Comparison of ENCODE assay signal across 20 cellular contexts in the genomic region with DNA sequence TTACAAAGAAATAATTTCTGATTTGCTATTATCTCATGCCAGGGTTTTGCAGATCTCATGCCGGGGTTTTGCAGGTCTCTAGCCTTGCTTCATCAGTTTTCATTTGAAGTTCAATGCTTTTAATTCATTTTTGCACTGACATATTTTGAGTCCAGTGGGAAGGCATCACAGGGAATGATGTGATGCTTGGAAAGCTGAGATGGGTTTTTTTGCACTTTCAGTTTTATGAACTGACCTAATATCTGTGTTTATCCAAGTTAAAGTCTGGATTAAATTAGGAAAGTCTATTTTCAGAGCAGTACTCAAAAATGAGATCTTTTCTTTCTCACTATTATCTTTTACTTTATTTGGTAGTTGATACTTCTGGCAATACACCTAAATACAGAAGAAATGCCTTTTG. TPM values are rescaled to one million over a fixed set of nuclear protein-coding genes. Genes with fewer than 3 reads are reported as not detected.
"Had no signal": no experiment of that assay in that cellular context is flagged by ENCODE, and none has a peak within 500 bp of the region (broad histone marks: within the 10 kb centered on the region; RNA-seq: fewer than 3 reads in every experiment).

No MANE protein-coding gene starts in this region.

- H3K27me3 ChIP-seq: brain microvascular endothelial cell, foreskin keratinocyte, upper lobe of right lung had no signal

- H3K9me3 ChIP-seq: upper lobe of right lung had no signal

- H3K27ac ChIP-seq: brain microvascular endothelial cell, foreskin keratinocyte, upper lobe of right lung had no signal

- H3K4me1 ChIP-seq: foreskin keratinocyte, upper lobe of right lung had no signal

- H3K4me3 ChIP-seq: upper lobe of right lung had no signal

- DNase-seq: activated B cell treated with CpG ODN at 0.5 μM for 24 hours; activated CD4-positive, alpha-beta memory T cell treated with anti-CD3 and anti-CD28 coated beads, Interleukin-2, amount 10 ng/mL, durations not matched to agents 7 days and 5 days; activated CD4-positive, alpha-beta T cell treated with anti-CD3 and anti-CD28 coated beads for 4 hours; activated CD8-positive, alpha-beta memory T cell treated with anti-CD3 and anti-CD28 coated beads, Interleukin-2, amount 10 ng/mL, durations not matched to agents 7 days and 5 days; activated naive CD8-positive, alpha-beta T cell treated with anti-CD3 and anti-CD28 coated beads for 36 hours; brain microvascular endothelial cell; effector CD8-positive, alpha-beta T cell; foreskin keratinocyte; kidney; mammary epithelial cell; occipital lobe; posterior cingulate gyrus; retina; stimulated activated naive CD8-positive, alpha-beta T cell treated with anti-CD3 and anti-CD28 coated beads, Interleukin-15, Interleukin-2, amounts not matched to agents 100 U/mL and 50 U/mL, for 24 hours; T-helper 1 cell; T-helper 9 cell; upper lobe of right lung had no signal

- ATAC-seq: activated CD8-positive, alpha-beta memory T cell treated with anti-CD3 and anti-CD28 coated beads, Interleukin-2, amount 10 ng/mL, durations not matched to agents 7 days and 5 days; esophagus mucosa; foreskin keratinocyte; left lobe of liver; stimulated activated naive CD8-positive, alpha-beta T cell treated with anti-CD3 and anti-CD28 coated beads, Interleukin-15, Interleukin-2, amounts not matched to agents 100 U/mL and 50 U/mL, for 24 hours; upper lobe of right lung had no signal

RNA-seq across cellular contexts. Expression of a gene that starts 23.6 kb away (rescaled TPM):
- total RNA-seq: activated CD4-positive, alpha-beta memory T cell treated with anti-CD3 and anti-CD28 coated beads, Interleukin-2, amount 10 ng/mL, durations not matched to agents 7 days and 5 days; mononuclear cell had no signal
